Comparison of ENCODE assay signal across 18 cellular contexts in genomic region chrX:68681443-68681941, GRCh38. TPM values are rescaled to one million over a fixed set of nuclear protein-coding genes. Genes with fewer than 3 reads are reported as not detected.
DNase-seq lines count a peak whose midpoint lies in the region; ATAC-seq, FAIRE-seq and TF ChIP-seq lines count a peak whose summit lies in the region.
"Had no signal": no experiment of that assay in that cellular context is flagged by ENCODE, and none has a peak within 500 bp of the region (broad histone marks: within the 10 kb centered on the region; RNA-seq: fewer than 3 reads in every experiment).

No MANE protein-coding gene starts in this region.

- H3K4me3 ChIP-seq in AG09309 (ENCODE audit: control insufficient read depth, low read depth, low read length) (no peak overlapping the region), fibroblast of villous mesenchyme (ENCODE audit: low read depth, low read length) (no peak overlapping the region), lower leg skin (ENCODE audit: low read depth, poor library complexity, severe bottlenecking) (no peak overlapping the region)

- peak; percentile 35 for DNase-seq in AG09309 (ENCODE audit: low read depth)
- DNase-seq in RCC 7860 (ENCODE audit: low spot score) = peak; percentile 85
- DNase-seq in fibroblast of villous mesenchyme (ENCODE audit: low read depth) = peak; percentile 19
- DNase-seq in DMS53 (lab: John Stamatoyannopoulos, UW) = no peak
- DNase-seq in activated T-helper 1 cell treated with anti-CD3 and anti-CD28 coated beads, Interleukin-12 subunit alpha, Interleukin-12 subunit beta, Interleukin-2, Interleukin-4 antibody, amounts not matched to agents 30 ng/mL and 10 ng/mL and 1 ng/mL, durations not matched to agents 14 hours and 24 hours and 36 hours (ENCODE audit: low spot score) = no peak
- DNase-seq in lower leg skin (ENCODE audit: low spot score in 2 of 2) = no peak
- DNase-seq: activated CD4-positive, alpha-beta T cell treated with anti-CD3 and anti-CD28 coated beads, Interleukin-2, amount 10 ng/mL, durations not matched to agents 24 days and 14 days; activated gamma-delta T cell; C1 segment of cervical spinal cord; foreskin melanocyte; NCI-H1105; NCI-H774; nucleus accumbens; stimulated activated CD8-positive, alpha-beta memory T cell treated with anti-CD3 and anti-CD28 coated beads, Interleukin-4, amount 100 ng/mL, for 48 hours had no signal

- 68 to 74% methylated on average over 2 of the region's 2 CpGs for WGBS in lower leg skin, 2 donors

- no peaks in the 10 kb centered on the region for H3K9me3 Mint-ChIP-seq in activated T-helper 1 cell treated with anti-CD3 and anti-CD28 coated beads, Interleukin-12 subunit alpha, Interleukin-12 subunit beta, Interleukin-2, Interleukin-4 antibody, amounts not matched to agents 30 ng/mL and 10 ng/mL and 1 ng/mL, durations not matched to agents 14 hours and 24 hours and 36 hours
- H3K9me3 Mint-ChIP-seq: activated CD4-positive, alpha-beta T cell treated with anti-CD3 and anti-CD28 coated beads, Interleukin-2, amount 10 ng/mL, durations not matched to agents 24 days and 14 days had no signal

- no peak for TF ChIP-seq CTCF in AG09309 (IDR thresholded peaks at IDR 0.05; ENCODE audit: control insufficient read depth, insufficient read depth, low read depth, low read length, missing control alignments)
- TF ChIP-seq CTCF in fibroblast of villous mesenchyme (IDR thresholded peaks at IDR 0.05; ENCODE audit: insufficient read depth, low read depth, low read length) = no peak
- TF ChIP-seq CTCF in lower leg skin (IDR thresholded peaks at IDR 0.05) = no peak

- no peaks in the 10 kb centered on the region for H3K36me3 Mint-ChIP-seq in activated T-helper 1 cell treated with anti-CD3 and anti-CD28 coated beads, Interleukin-12 subunit alpha, Interleukin-12 subunit beta, Interleukin-2, Interleukin-4 antibody, amounts not matched to agents 30 ng/mL and 10 ng/mL and 1 ng/mL, durations not matched to agents 14 hours and 24 hours and 36 hours (ENCODE audit: low read depth)

- no peaks in the 10 kb centered on the region for H3K27me3 Mint-ChIP-seq in activated T-helper 1 cell treated with anti-CD3 and anti-CD28 coated beads, Interleukin-12 subunit alpha, Interleukin-12 subunit beta, Interleukin-2, Interleukin-4 antibody, amounts not matched to agents 30 ng/mL and 10 ng/mL and 1 ng/mL, durations not matched to agents 14 hours and 24 hours and 36 hours (ENCODE audit: insufficient read depth)
- H3K27me3 Mint-ChIP-seq: activated CD4-positive, alpha-beta T cell treated with anti-CD3 and anti-CD28 coated beads, Interleukin-2, amount 10 ng/mL, durations not matched to agents 24 days and 14 days had no signal

- H3K4me1 Mint-ChIP-seq in activated T-helper 1 cell treated with anti-CD3 and anti-CD28 coated beads, Interleukin-12 subunit alpha, Interleukin-12 subunit beta, Interleukin-2, Interleukin-4 antibody, amounts not matched to agents 30 ng/mL and 10 ng/mL and 1 ng/mL, durations not matched to agents 14 hours and 24 hours and 36 hours (ENCODE audit: low read depth) = peaks cover 28% of the 10 kb centered on the region

- peak; percentile 99 for FAIRE-seq in RCC 7860 (lab: Jason Lieb, UNC)
- FAIRE-seq: colon, G401.6 had no signal

- peak; percentile 34 for ATAC-seq in GM19351 (IDR thresholded peaks at IDR 0.05; ENCODE audit: unreplicated experiment)
- no peak for ATAC-seq in HG02981 (IDR thresholded peaks at IDR 0.05; ENCODE audit: unreplicated experiment)

- no peak for TF ChIP-seq POLR2A in lower leg skin (IDR thresholded peaks at IDR 0.05)

- intact Hi-C loops in activated T-helper 1 cell treated with anti-CD3 and anti-CD28 coated beads, Interleukin-12 subunit alpha, Interleukin-12 subunit beta, Interleukin-2, Interleukin-4 antibody, amounts not matched to agents 30 ng/mL and 10 ng/mL and 1 ng/mL, durations not matched to agents 14 hours and 24 hours and 36 hours (cut with micrococcal nuclease) = loop anchor here (5.0 kb wide), 1 partner anchor 109 kb away; no protein-coding TSS in a partner anchor
- intact Hi-C loops in lower leg skin (cut with DNase I; ENCODE audit: low total_unique reads) = no loop called here

- no peak overlapping the region for H3K4me3 Mint-ChIP-seq in activated T-helper 1 cell treated with anti-CD3 and anti-CD28 coated beads, Interleukin-12 subunit alpha, Interleukin-12 subunit beta, Interleukin-2, Interleukin-4 antibody, amounts not matched to agents 30 ng/mL and 10 ng/mL and 1 ng/mL, durations not matched to agents 14 hours and 24 hours and 36 hours
- H3K4me3 Mint-ChIP-seq: activated CD4-positive, alpha-beta T cell treated with anti-CD3 and anti-CD28 coated beads, Interleukin-2, amount 10 ng/mL, durations not matched to agents 24 days and 14 days had no signal

- H3K27ac Mint-ChIP-seq in activated T-helper 1 cell treated with anti-CD3 and anti-CD28 coated beads, Interleukin-12 subunit alpha, Interleukin-12 subunit beta, Interleukin-2, Interleukin-4 antibody, amounts not matched to agents 30 ng/mL and 10 ng/mL and 1 ng/mL, durations not matched to agents 14 hours and 24 hours and 36 hours = no peak overlapping the region
- H3K27ac Mint-ChIP-seq: activated CD4-positive, alpha-beta T cell treated with anti-CD3 and anti-CD28 coated beads, Interleukin-2, amount 10 ng/mL, durations not matched to agents 24 days and 14 days had no signal

RNA-seq across cellular contexts. Expression of gene STARD8, which starts 34.0 kb away (rescaled TPM):
- 0.97 and 2.6 TPM in 2 replicates for total RNA-seq in fibroblast of villous mesenchyme
- 2.3 and 2.6 TPM in 2 replicates for total RNA-seq in activated T-helper 1 cell treated with anti-CD3 and anti-CD28 coated beads, Interleukin-12 subunit alpha, Interleukin-12 subunit beta, Interleukin-2, Interleukin-4 antibody, amounts not matched to agents 30 ng/mL and 10 ng/mL and 1 ng/mL, durations not matched to agents 14 hours and 24 hours and 36 hours
- total RNA-seq in lower leg skin = 1 to 10 TPM; 1.4 to 6.0 (median 2.5) TPM

Comparison
In these comparisons a context has a peak if more than half of its experiments do, and no peak if none do; other contexts are left out.
1. DNase-seq: peak in AG09309 (single experiment), RCC 7860 (single experiment) and fibroblast of villous mesenchyme (single experiment); none in DMS53 (single experiment), activated T-helper 1 cell treated with anti-CD3 and anti-CD28 coated beads, Interleukin-12 subunit alpha, Interleukin-12 subunit beta, Interleukin-2, Interleukin-4 antibody, amounts not matched to agents 30 ng/mL and 10 ng/mL and 1 ng/mL, durations not matched to agents 14 hours and 24 hours and 36 hours (single experiment) and lower leg skin (0 of 2).